15 cellular contexts compared by ENCODE assay signal in genomic region chr4:20859097-20859781, GRCh38.
DNase-seq lines count a peak whose midpoint lies in the region; ATAC-seq lines count a peak whose summit lies in the region.
"Had no signal": no experiment of that assay in that cellular context is flagged by ENCODE, and none has a peak within 500 bp of the region (broad histone marks: within the 10 kb centered on the region; RNA-seq: fewer than 3 reads in every experiment).

No MANE protein-coding gene starts in this region.

- ATAC-seq in GM19023 (IDR thresholded peaks at IDR 0.05; ENCODE audit: unreplicated experiment) = no peak
- ATAC-seq: A549 had no signal

- DNase-seq in M059J (ENCODE audit: low read depth) = peak; percentile 62
- DNase-seq in RPMI7951 (ENCODE audit: low read depth) = peak; percentile 37
- DNase-seq in foreskin melanocyte = peak; percentile 11
- peak; percentile 11 for DNase-seq in putamen (ENCODE audit: low spot score)
- no peak for DNase-seq in kidney tubule cell (ENCODE audit: low spot score)
- DNase-seq in T-helper 1 cell = no peak
- no peak for DNase-seq in SIG-M5 treated with dmso at 0.1 percent for 504 hours (lab: John Stamatoyannopoulos, UW; ENCODE audit: unreplicated experiment)
- DNase-seq: BE2C; CD4-positive, alpha-beta memory T cell; DMS79; GDM1; GM23248; H7 had no signal

Comparison
In these comparisons a context has a peak if more than half of its experiments do, and no peak if none do; other contexts are left out.
1. DNase-seq: peak in M059J (single experiment), RPMI7951 (single experiment), foreskin melanocyte (single experiment) and putamen (single experiment); none in kidney tubule cell (single experiment), T-helper 1 cell (0 of 5) and SIG-M5 treated with dmso at 0.1 percent for 504 hours (single experiment).